26 cellular contexts compared by ENCODE assay signal in the genomic region with DNA sequence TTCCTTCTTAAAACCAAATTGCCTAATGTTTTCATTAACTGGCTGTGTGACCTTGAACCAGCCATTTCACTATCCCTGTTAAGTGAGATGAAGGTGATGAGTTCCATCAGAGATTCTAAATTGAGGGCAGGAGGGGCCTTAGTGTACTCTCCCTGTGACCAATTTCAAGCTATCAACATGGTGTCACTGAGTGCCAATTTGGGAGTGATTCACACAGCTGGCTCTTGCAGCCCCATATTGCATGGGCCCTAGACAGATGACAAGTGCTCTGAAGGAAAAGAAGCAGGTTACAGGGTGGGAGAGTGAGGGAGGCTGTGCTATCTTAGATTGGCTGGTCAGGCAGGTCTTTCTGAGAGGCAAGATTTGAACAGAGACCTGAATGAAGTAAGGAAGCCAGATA. TPM values are rescaled to one million over a fixed set of nuclear protein-coding genes. Genes with fewer than 3 reads are reported as not detected.
"Had no signal": no experiment of that assay in that cellular context is flagged by ENCODE, and none has a peak within 500 bp of the region (broad histone marks: within the 10 kb centered on the region; RNA-seq: fewer than 3 reads in every experiment).

No MANE protein-coding gene starts in this region.

- H3K36me3 ChIP-seq: heart right ventricle, lower lobe of right lung, ovary, right atrium auricular region, right lobe of liver, transverse colon, upper lobe of left lung, vagina had no signal

- H3K4me2 ChIP-seq: hepatocyte had no signal

- H3K27me3 ChIP-seq: heart right ventricle, hepatocyte, ovary, right atrium auricular region, right lobe of liver, transverse colon, upper lobe of left lung, vagina had no signal

- H3K4me1 ChIP-seq: right lobe of liver had no signal

- H2AFZ ChIP-seq: hepatocyte had no signal

- H3K27ac ChIP-seq: heart right ventricle, hepatocyte, lower lobe of right lung, ovary, right atrium auricular region, right lobe of liver, skin epidermis, transverse colon, vagina had no signal

- ATAC-seq: heart right ventricle; left lobe of liver; lower lobe of right lung; naive thymus-derived CD4-positive, alpha-beta T cell; natural killer cell treated with Interleukin-12 subunit alpha and Interleukin-12 subunit beta and Interleukin-15 and Interleukin-18, amount 100 ng/mL, for 72 hours; right lobe of liver; stimulated activated effector memory CD8-positive, alpha-beta T cell treated with anti-CD3 and anti-CD28 coated beads, Interleukin-12 subunit alpha, Interleukin-12 subunit beta, amount 100 ng/mL, for 72 hours; stimulated activated naive CD8-positive, alpha-beta T cell treated with anti-CD3 and anti-CD28 coated beads, Interleukin-15, amount 100 ng/mL, for 72 hours had no signal

- H3K79me2 ChIP-seq: hepatocyte had no signal

- DNase-seq: heart right ventricle; islet precursor cell; lower lobe of right lung; mammary epithelial cell; mesendoderm; naive thymus-derived CD4-positive, alpha-beta T cell; ovary; right lobe of liver; stimulated activated CD4-positive, alpha-beta T cell treated with anti-CD3 and anti-CD28 coated beads, Interleukin-12 subunit alpha, Interleukin-12 subunit beta, amount 100 ng/mL, for 4 hours; stimulated activated CD4-positive, alpha-beta T cell treated with anti-CD3 and anti-CD28 coated beads, Interleukin-15, amount 100 ng/mL, for 24 hours; stimulated activated CD4-positive, alpha-beta T cell treated with anti-CD3 and anti-CD28 coated beads, Interleukin-2, amount 100 ng/mL, for 24 hours; stimulated activated CD4-positive, alpha-beta T cell treated with anti-CD3 and anti-CD28 coated beads, Interleukin-4, amount 100 ng/mL, for 24 hours; stimulated activated naive CD4-positive, alpha-beta T cell; stimulated activated naive CD8-positive, alpha-beta T cell treated with anti-CD3 and anti-CD28 coated beads, Interleukin-15, amount 100 ng/mL, for 72 hours; substantia nigra; transverse colon; upper lobe of left lung had no signal

- H3K4me3 ChIP-seq: heart right ventricle, hepatocyte, lower lobe of right lung, ovary, right atrium auricular region, right lobe of liver, skin epidermis, transverse colon, upper lobe of left lung, vagina had no signal

- H3K9me3 ChIP-seq: heart right ventricle, lower lobe of right lung, ovary, right atrium auricular region, right lobe of liver, transverse colon, upper lobe of left lung, vagina had no signal

RNA-seq across cellular contexts. Expression of a gene that starts 13.0 kb away (rescaled TPM):
- total RNA-seq: natural killer cell treated with Interleukin-12 subunit alpha and Interleukin-12 subunit beta and Interleukin-15 and Interleukin-18, amount 100 ng/mL, for 72 hours; temporal lobe had no signal
- polyA plus RNA-seq: naive thymus-derived CD4-positive, alpha-beta T cell; neural cell had no signal
